Comparison of ENCODE assay signal across 40 cellular contexts in the genomic region with DNA sequence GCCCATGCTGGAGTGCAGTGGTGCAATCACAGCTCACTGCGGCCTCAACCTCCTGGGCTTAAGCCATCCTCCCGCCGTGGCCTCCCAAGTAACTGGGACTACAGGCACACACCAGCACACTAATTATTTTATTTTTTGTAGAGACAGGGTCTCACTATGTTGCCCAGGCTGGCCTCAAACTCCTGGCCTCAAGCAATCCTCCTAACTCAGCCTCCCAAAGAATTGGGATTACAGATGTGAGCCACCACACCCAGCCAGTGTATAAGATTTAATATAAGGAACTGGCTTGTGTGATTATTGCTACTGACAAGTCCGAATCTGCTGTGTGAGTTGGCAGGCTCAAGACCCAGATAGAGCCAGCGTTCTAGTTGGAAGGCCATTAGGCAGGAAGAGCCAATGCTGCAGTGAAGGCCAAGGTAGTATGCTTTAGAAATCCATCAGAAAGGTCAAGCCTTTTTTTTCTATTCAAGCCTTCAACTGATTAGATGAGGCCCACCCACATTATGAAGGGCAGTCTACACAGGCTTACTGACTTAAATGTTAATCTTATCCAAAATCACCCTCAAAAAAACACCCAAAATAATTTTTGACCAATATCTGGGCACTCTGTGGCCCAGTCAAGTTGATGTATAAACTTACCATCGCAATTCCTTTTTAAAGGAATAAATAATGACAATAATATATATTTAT. TPM values are rescaled to one million over a fixed set of nuclear protein-coding genes. Genes with fewer than 3 reads are reported as not detected.
"Had no signal": no experiment of that assay in that cellular context is flagged by ENCODE, and none has a peak within 500 bp of the region (broad histone marks: within the 10 kb centered on the region; RNA-seq: fewer than 3 reads in every experiment).

No MANE protein-coding gene starts in this region.

- H3K4me3 Mint-ChIP-seq: activated CD4-positive, alpha-beta memory T cell treated with anti-CD3 and anti-CD28 coated beads, Interleukin-2, amount 10 ng/mL, durations not matched to agents 7 days and 5 days; activated CD4-positive, alpha-beta T cell treated with anti-CD3 and anti-CD28 coated beads for 36 hours; activated CD4-positive, alpha-beta T cell treated with anti-CD3 and anti-CD28 coated beads, Interleukin-2, amount 10 ng/mL, durations not matched to agents 7 days and 5 days; activated CD8-positive, alpha-beta memory T cell treated with anti-CD3 and anti-CD28 coated beads, Interleukin-2, amount 10 ng/mL, durations not matched to agents 7 days and 5 days; activated CD8-positive, alpha-beta T cell treated with anti-CD3 and anti-CD28 coated beads, Interleukin-2, amount 10 ng/mL, durations not matched to agents 7 days and 5 days; activated naive CD4-positive, alpha-beta T cell treated with anti-CD3 and anti-CD28 coated beads, Interleukin-2, amount 10 ng/mL, durations not matched to agents 7 days and 5 days; activated naive CD4-positive, alpha-beta T cell treated with anti-CD3 and anti-CD28 coated beads, Interleukin-2, amount 50 U/mL, for 24 hours; activated naive CD8-positive, alpha-beta T cell; activated naive CD8-positive, alpha-beta T cell treated with anti-CD3 and anti-CD28 coated beads, Interleukin-2, amount 10 ng/mL, durations not matched to agents 7 days and 5 days; activated naive CD8-positive, alpha-beta T cell treated with anti-CD3 and anti-CD28 coated beads, Interleukin-2, amount 50 U/mL, for 24 hours; activated T-cell treated with anti-CD3 and anti-CD28 coated beads, Interleukin-2, amount 50 U/mL, for 24 hours; brain; central memory CD8-positive, alpha-beta T cell; T-helper 1 cell treated with Interleukin-12 subunit alpha and Interleukin-12 subunit beta and Interleukin-4 antibody, amounts not matched to agents 30 μg/mL and 1 μg/mL, for 36 hours; T-helper 2 cell treated with Interferon-gamma antibody and Interleukin-4, amounts not matched to agents 5 μg/mL and 100 μg/mL, for 36 hours had no signal

- H3K36me3 ChIP-seq: cardiac muscle cell had no signal

- DNase-seq: activated CD4-positive, alpha-beta memory T cell treated with anti-CD3 and anti-CD28 coated beads, Interleukin-2, amount 10 ng/mL, durations not matched to agents 7 days and 5 days; activated CD4-positive, alpha-beta T cell treated with anti-CD3 and anti-CD28 coated beads for 1 hour; activated CD4-positive, alpha-beta T cell treated with anti-CD3 and anti-CD28 coated beads for 36 hours; activated CD4-positive, alpha-beta T cell treated with anti-CD3 and anti-CD28 coated beads for 48 hours; activated CD4-positive, alpha-beta T cell treated with anti-CD3 and anti-CD28 coated beads, Interleukin-2, amount 10 ng/mL, durations not matched to agents 7 days and 5 days; activated CD4-positive, alpha-beta T cell treated with anti-CD3 and anti-CD28 coated beads, Interleukin-2, amount 50 U/mL, for 48 hours; activated CD4-positive, CD25-positive, alpha-beta regulatory T cell; activated CD8-positive, alpha-beta memory T cell treated with anti-CD3 and anti-CD28 coated beads for 24 hours; activated CD8-positive, alpha-beta memory T cell treated with anti-CD3 and anti-CD28 coated beads, Interleukin-2, amount 10 ng/mL, durations not matched to agents 7 days and 5 days; activated CD8-positive, alpha-beta memory T cell treated with anti-CD3 and anti-CD28 coated beads, Interleukin-2, amount 50 U/mL, for 48 hours; activated CD8-positive, alpha-beta T cell treated with anti-CD3 and anti-CD28 coated beads, Interleukin-2, amount 10 ng/mL, durations not matched to agents 7 days and 5 days; activated effector memory CD4-positive, alpha-beta T cell treated with Interleukin-2 at 50 U/mL for 16 hours; activated gamma-delta T cell; activated naive CD4-positive, alpha-beta T cell treated with anti-CD3 and anti-CD28 coated beads, Interleukin-2, amount 10 ng/mL, durations not matched to agents 7 days and 5 days; activated naive CD4-positive, alpha-beta T cell treated with Interleukin-2 at 50 U/mL for 16 hours; activated naive CD8-positive, alpha-beta T cell treated with anti-CD3 and anti-CD28 coated beads, Interleukin-2, amount 10 ng/mL, durations not matched to agents 7 days and 5 days; activated naive CD8-positive, alpha-beta T cell treated with anti-CD3 and anti-CD28 coated beads, Interleukin-2, amount 50 U/mL, for 24 hours; activated T-cell treated with anti-CD3 and anti-CD28 coated beads, Interleukin-2, amount 50 U/mL, for 24 hours; activated T-cell treated with anti-CD3 and anti-CD28 coated beads, Interleukin-2, amount 50 U/mL, for 48 hours; amygdala; anterior cingulate cortex; caudate nucleus; cerebellar nuclear complex; T-helper 2 cell; T-helper 9 cell had no signal

- FAIRE-seq: bronchial epithelial cell, TTC549 had no signal

- H3K4me1 ChIP-seq: ascending aorta had no signal

- H3K27ac ChIP-seq: ascending aorta, cardiac muscle cell, VCaP had no signal

- ATAC-seq: activated CD4-positive, alpha-beta T cell treated with anti-CD3 and anti-CD28 coated beads for 36 hours; activated CD4-positive, CD25-positive, alpha-beta regulatory T cell treated with anti-CD3 and anti-CD28 coated beads, Interleukin-2, amount 50 U/mL, for 24 hours; activated CD8-positive, alpha-beta memory T cell treated with anti-CD3 and anti-CD28 coated beads, Interleukin-2, amount 10 ng/mL, durations not matched to agents 7 days and 5 days; activated CD8-positive, alpha-beta T cell treated with anti-CD3 and anti-CD28 coated beads, Interleukin-2, amount 10 ng/mL, durations not matched to agents 7 days and 5 days; activated naive CD8-positive, alpha-beta T cell treated with anti-CD3 and anti-CD28 coated beads, Interleukin-2, amount 50 U/mL, for 24 hours had no signal

- H3K9me3 Mint-ChIP-seq: activated CD4-positive, alpha-beta memory T cell treated with anti-CD3 and anti-CD28 coated beads, Interleukin-2, amount 10 ng/mL, durations not matched to agents 7 days and 5 days; activated naive CD4-positive, alpha-beta T cell treated with anti-CD3 and anti-CD28 coated beads, Interleukin-2, amount 10 ng/mL, durations not matched to agents 7 days and 5 days; activated naive CD4-positive, alpha-beta T cell treated with anti-CD3 and anti-CD28 coated beads, Interleukin-2, amount 50 U/mL, for 24 hours; activated naive CD8-positive, alpha-beta T cell treated with anti-CD3 and anti-CD28 coated beads, Interleukin-2, amount 10 ng/mL, durations not matched to agents 7 days and 5 days; activated naive CD8-positive, alpha-beta T cell treated with anti-CD3 and anti-CD28 coated beads, Interleukin-2, amount 50 U/mL, for 24 hours; activated T-cell treated with anti-CD3 and anti-CD28 coated beads, Interleukin-2, amount 50 U/mL, for 24 hours; activated T-helper 2 cell treated with anti-CD3 and anti-CD28 coated beads, Interferon-gamma antibody, Interleukin-2, Interleukin-4, amounts not matched to agents 10 μg/mL and 5 μg/mL and 100 μg/mL, durations not matched to agents 14 hours and 24 hours and 36 hours; central memory CD8-positive, alpha-beta T cell; T-helper 1 cell treated with Interleukin-12 subunit alpha and Interleukin-12 subunit beta and Interleukin-4 antibody, amounts not matched to agents 30 μg/mL and 1 μg/mL, for 36 hours; T-helper 2 cell treated with Interferon-gamma antibody and Interleukin-4, amounts not matched to agents 5 μg/mL and 100 μg/mL, for 36 hours had no signal

- H3K4me1 Mint-ChIP-seq: activated naive CD4-positive, alpha-beta T cell treated with anti-CD3 and anti-CD28 coated beads, Interleukin-2, amount 50 U/mL, for 24 hours; brain had no signal

- H3K27ac Mint-ChIP-seq: activated CD4-positive, alpha-beta memory T cell treated with anti-CD3 and anti-CD28 coated beads, Interleukin-2, amount 10 ng/mL, durations not matched to agents 7 days and 5 days; activated CD4-positive, alpha-beta T cell treated with anti-CD3 and anti-CD28 coated beads for 36 hours; activated CD4-positive, alpha-beta T cell treated with anti-CD3 and anti-CD28 coated beads, Interleukin-2, amount 10 ng/mL, durations not matched to agents 7 days and 5 days; activated CD8-positive, alpha-beta memory T cell treated with anti-CD3 and anti-CD28 coated beads, Interleukin-2, amount 10 ng/mL, durations not matched to agents 7 days and 5 days; activated CD8-positive, alpha-beta T cell treated with anti-CD3 and anti-CD28 coated beads, Interleukin-2, amount 10 ng/mL, durations not matched to agents 7 days and 5 days; activated naive CD4-positive, alpha-beta T cell treated with anti-CD3 and anti-CD28 coated beads, Interleukin-2, amount 10 ng/mL, durations not matched to agents 7 days and 5 days; activated naive CD4-positive, alpha-beta T cell treated with anti-CD3 and anti-CD28 coated beads, Interleukin-2, amount 50 U/mL, for 24 hours; activated naive CD8-positive, alpha-beta T cell; activated naive CD8-positive, alpha-beta T cell treated with anti-CD3 and anti-CD28 coated beads, Interleukin-2, amount 10 ng/mL, durations not matched to agents 7 days and 5 days; activated T-cell treated with anti-CD3 and anti-CD28 coated beads, Interleukin-2, amount 50 U/mL, for 24 hours; activated T-helper 2 cell treated with anti-CD3 and anti-CD28 coated beads, Interferon-gamma antibody, Interleukin-2, Interleukin-4, amounts not matched to agents 10 μg/mL and 5 μg/mL and 100 μg/mL, durations not matched to agents 14 hours and 24 hours and 36 hours; brain; T-helper 1 cell treated with Interleukin-12 subunit alpha and Interleukin-12 subunit beta and Interleukin-4 antibody, amounts not matched to agents 30 μg/mL and 1 μg/mL, for 36 hours; T-helper 2 cell treated with Interferon-gamma antibody and Interleukin-4, amounts not matched to agents 5 μg/mL and 100 μg/mL, for 36 hours had no signal

- H3K36me3 Mint-ChIP-seq: brain had no signal

- H3K9me3 ChIP-seq: ascending aorta had no signal

- H3K4me3 ChIP-seq: ascending aorta, cardiac muscle cell had no signal

- H3K27me3 Mint-ChIP-seq: activated CD4-positive, alpha-beta memory T cell treated with anti-CD3 and anti-CD28 coated beads, Interleukin-2, amount 10 ng/mL, durations not matched to agents 7 days and 5 days; activated CD4-positive, alpha-beta T cell treated with anti-CD3 and anti-CD28 coated beads for 36 hours; activated CD4-positive, alpha-beta T cell treated with anti-CD3 and anti-CD28 coated beads, Interleukin-2, amount 10 ng/mL, durations not matched to agents 7 days and 5 days; activated CD8-positive, alpha-beta memory T cell treated with anti-CD3 and anti-CD28 coated beads, Interleukin-2, amount 10 ng/mL, durations not matched to agents 7 days and 5 days; activated naive CD4-positive, alpha-beta T cell treated with anti-CD3 and anti-CD28 coated beads, Interleukin-2, amount 10 ng/mL, durations not matched to agents 7 days and 5 days; activated naive CD4-positive, alpha-beta T cell treated with anti-CD3 and anti-CD28 coated beads, Interleukin-2, amount 50 U/mL, for 24 hours; activated naive CD8-positive, alpha-beta T cell; activated naive CD8-positive, alpha-beta T cell treated with anti-CD3 and anti-CD28 coated beads, Interleukin-2, amount 10 ng/mL, durations not matched to agents 7 days and 5 days; activated naive CD8-positive, alpha-beta T cell treated with anti-CD3 and anti-CD28 coated beads, Interleukin-2, amount 50 U/mL, for 24 hours; activated T-cell treated with anti-CD3 and anti-CD28 coated beads, Interleukin-2, amount 50 U/mL, for 24 hours; central memory CD8-positive, alpha-beta T cell had no signal

- H3K27me3 ChIP-seq: ascending aorta, cardiac muscle cell had no signal

RNA-seq across cellular contexts. Expression of gene OR2AE1, which starts 23.1 kb away (rescaled TPM):
- total RNA-seq: activated CD4-positive, alpha-beta memory T cell treated with anti-CD3 and anti-CD28 coated beads, Interleukin-2, amount 10 ng/mL, durations not matched to agents 7 days and 5 days; activated CD4-positive, alpha-beta T cell treated with anti-CD3 and anti-CD28 coated beads for 36 hours; ascending aorta; bronchial epithelial cell; cardiac muscle cell; chondrocyte had no signal
- polyA plus RNA-seq: adipose tissue, cardiac muscle cell had no signal

RNA-seq across cellular contexts. Expression of gene GJC3, which starts 29.4 kb away (rescaled TPM):
- total RNA-seq: activated CD4-positive, alpha-beta memory T cell treated with anti-CD3 and anti-CD28 coated beads, Interleukin-2, amount 10 ng/mL, durations not matched to agents 7 days and 5 days; activated CD8-positive, alpha-beta memory T cell treated with anti-CD3 and anti-CD28 coated beads, Interleukin-2, amount 10 ng/mL, durations not matched to agents 7 days and 5 days; activated naive CD8-positive, alpha-beta T cell treated with anti-CD3 and anti-CD28 coated beads, Interleukin-2, amount 10 ng/mL, durations not matched to agents 7 days and 5 days; ascending aorta; bronchial epithelial cell; cardiac muscle cell; chondrocyte had no signal
- polyA plus RNA-seq: cardiac muscle cell had no signal
